Comparison of ENCODE assay signal across 1 cellular context in genomic region chr14:75525969-75526368, GRCh38.
TF ChIP-seq lines count a peak whose summit lies in the region.

No MANE protein-coding gene starts in this region.

TF ChIP-seq in HEK293T, 16 proteins besides CTCF, POLR2A, EP300 and RAD21 (continued from another document):
- TF ChIP-seq SUZ12 (IDR thresholded peaks at IDR 0.05): no peak
- no peak for TF ChIP-seq HDGF (IDR thresholded peaks at IDR 0.05; ENCODE audit: borderline replicate concordance)
- TF ChIP-seq PKNOX1 (IDR thresholded peaks at IDR 0.05): no peak
